7 cellular contexts compared by ENCODE assay signal in genomic region chr7:100705753-100706671, GRCh38. TPM values are rescaled to one million over a fixed set of nuclear protein-coding genes. Genes with fewer than 3 reads are reported as not detected.
DNase-seq lines count a peak whose midpoint lies in the region; ATAC-seq and TF ChIP-seq lines count a peak whose summit lies in the region.

POP7 (plus strand) TSS chr7:100706121; CDS start chr7:100706831, 710 bp downstream.

- H3K27ac ChIP-seq in hepatocyte: peak within 1 kb of the TSS; percentile 94

- H3K4me3 ChIP-seq in hepatocyte: peak within 1 kb of the TSS; percentile 73

- no peak for TF ChIP-seq CTCF in hepatocyte (IDR thresholded peaks at IDR 0.05; ENCODE audit: poor library complexity)

- no peaks in the 10 kb centered on the region for H3K36me3 ChIP-seq in hepatocyte (replicated peaks; ENCODE audit: insufficient read depth, low read depth)

- 1% methylated on average over 63 of the region's 86 CpGs for WGBS in hepatocyte (ENCODE audit: low lambda C conversion rate, missing lambda C conversion rate)

- ATAC-seq in GM18508 (IDR thresholded peaks at IDR 0.05; ENCODE audit: insufficient read depth, unreplicated experiment): peak; percentile 47
- peak; percentile 81 for ATAC-seq in HG03025 (IDR thresholded peaks at IDR 0.05; ENCODE audit: low FRiP score, unreplicated experiment)

- peaks cover 17% of the 10 kb centered on the region for H3K79me2 ChIP-seq in hepatocyte

- peak within 1 kb of the TSS; percentile 95 for H3K4me2 ChIP-seq in hepatocyte

- H4K20me1 ChIP-seq in hepatocyte (ENCODE audit: insufficient read depth, poor library complexity, severe bottlenecking): no peaks in the 10 kb centered on the region

- H2AFZ ChIP-seq in hepatocyte: peak within 1 kb of the TSS; percentile 84

- no peaks in the 10 kb centered on the region for H3K9me3 ChIP-seq in hepatocyte (ENCODE audit: low read depth)

- peaks cover 12% of the 10 kb centered on the region for H3K4me1 ChIP-seq in hepatocyte (ENCODE audit: insufficient read depth)

- DNase-seq in NCI-H2081 (lab: John Stamatoyannopoulos, UW) (peak; percentile 99), T1000 (lab: John Stamatoyannopoulos, UW) (peak; percentile 90), astrocyte of the hippocampus (ENCODE audit: low read depth, low spot score) (peak; percentile 100), hepatocyte (ENCODE audit: low spot score) (peak; percentile 100), retina (peak; percentile 97)

- no peaks in the 10 kb centered on the region for H3K9me2 ChIP-seq in hepatocyte (replicated peaks; ENCODE audit: insufficient read depth)

- no peaks in the 10 kb centered on the region for H3K27me3 ChIP-seq in hepatocyte

RNA-seq across cellular contexts. Expression of gene POP7, which starts in this region (rescaled TPM):
- 30.1 and 39.2 TPM in 2 replicates for total RNA-seq in hepatocyte
- 48.7 and 59.2 TPM in 2 replicates for polyA plus RNA-seq in hepatocyte

Comparison
In these comparisons a context has a peak if more than half of its experiments do, and no peak if none do; other contexts are left out.
1. Peak in every context shown above with its lines: DNase-seq, ATAC-seq, H3K4me3 ChIP-seq and H3K27ac ChIP-seq.